In the genomic region with DNA sequence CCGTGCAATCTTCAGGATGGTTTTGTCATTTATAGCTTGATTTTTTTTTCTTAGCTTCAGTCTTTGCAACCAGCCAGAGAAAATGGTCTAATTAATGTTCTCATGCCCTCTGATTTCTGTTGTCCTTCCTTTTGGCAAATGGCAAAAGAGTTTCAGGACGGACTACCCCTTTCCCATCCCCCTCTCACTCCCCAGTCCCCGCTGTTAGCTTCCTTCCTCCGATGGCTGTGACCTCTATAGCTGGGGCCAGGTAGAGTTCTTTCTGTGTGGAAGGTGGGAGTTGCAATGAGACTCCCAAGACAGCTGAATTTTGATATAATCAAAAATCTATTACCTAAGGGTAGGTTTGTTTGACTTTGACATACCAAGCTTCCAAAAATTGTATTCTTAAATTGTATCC, we compare ENCODE assay signal across 27 cellular contexts.
"Had no signal": no experiment of that assay in that cellular context is flagged by ENCODE, and none has a peak within 500 bp of the region (broad histone marks: within the 10 kb centered on the region; RNA-seq: fewer than 3 reads in every experiment).

No MANE protein-coding gene starts in this region.

- H3K36me3 ChIP-seq: colonic mucosa, esophagus muscularis mucosa, esophagus squamous epithelium, gastrocnemius medialis, gastroesophageal sphincter, heart left ventricle, heart right ventricle had no signal

- DNase-seq: colonic mucosa; cortex of kidney; dermis blood vessel endothelial cell; effector CD4-positive, alpha-beta T cell; effector CD8-positive, alpha-beta T cell; effector memory CD4-positive, alpha-beta T cell; effector memory CD8-positive, alpha-beta T cell; erythroblast; esophagus squamous epithelium; foreskin fibroblast; foreskin keratinocyte; foreskin melanocyte; gastrocnemius medialis; glutamatergic neuron; heart left ventricle; heart right ventricle had no signal

- H3K4me1 ChIP-seq: colonic mucosa, esophagus muscularis mucosa, esophagus squamous epithelium, foreskin keratinocyte, gastrocnemius medialis, gastroesophageal sphincter, heart left ventricle, heart right ventricle had no signal

- H3K27me3 Mint-ChIP-seq: dendritic cell treated with granulocyte-macrophage colony-stimulating factor and Interleukin-4, amounts not matched to agents 40 ng/mL and 50 ng/mL, for 4 days; effector memory CD8-positive, alpha-beta T cell had no signal

- H3K4me3 ChIP-seq: colonic mucosa, coronary artery, dorsolateral prefrontal cortex, esophagus muscularis mucosa, esophagus squamous epithelium, gastrocnemius medialis, gastroesophageal sphincter, heart left ventricle, heart right ventricle had no signal

- ATAC-seq: effector memory CD8-positive, alpha-beta T cell; esophagus mucosa; foreskin keratinocyte; gastrocnemius medialis; gastroesophageal sphincter; heart left ventricle; heart right ventricle had no signal

- H3K4me1 Mint-ChIP-seq: endodermal cell had no signal

- H3K27ac ChIP-seq: colonic mucosa, coronary artery, epithelial cell of prostate, esophagus muscularis mucosa, esophagus squamous epithelium, foreskin keratinocyte, gastrocnemius medialis, gastroesophageal sphincter, heart left ventricle, heart right ventricle had no signal

- H3K27me3 ChIP-seq: colonic mucosa, dorsolateral prefrontal cortex, esophagus muscularis mucosa, esophagus squamous epithelium, foreskin keratinocyte, gastrocnemius medialis, gastroesophageal sphincter had no signal

- FAIRE-seq: colon, endometrium, endothelial cell of umbilical vein had no signal

- H3K27ac Mint-ChIP-seq: dendritic cell treated with granulocyte-macrophage colony-stimulating factor and Interleukin-4, amounts not matched to agents 40 ng/mL and 50 ng/mL, for 4 days; effector memory CD8-positive, alpha-beta T cell; endodermal cell had no signal

- H3K4me3 Mint-ChIP-seq: dendritic cell treated with granulocyte-macrophage colony-stimulating factor and Interleukin-4, amounts not matched to agents 40 ng/mL and 50 ng/mL, for 4 days; effector memory CD8-positive, alpha-beta T cell; endodermal cell had no signal
